5 cellular contexts compared by ENCODE assay signal in the genomic region with DNA sequence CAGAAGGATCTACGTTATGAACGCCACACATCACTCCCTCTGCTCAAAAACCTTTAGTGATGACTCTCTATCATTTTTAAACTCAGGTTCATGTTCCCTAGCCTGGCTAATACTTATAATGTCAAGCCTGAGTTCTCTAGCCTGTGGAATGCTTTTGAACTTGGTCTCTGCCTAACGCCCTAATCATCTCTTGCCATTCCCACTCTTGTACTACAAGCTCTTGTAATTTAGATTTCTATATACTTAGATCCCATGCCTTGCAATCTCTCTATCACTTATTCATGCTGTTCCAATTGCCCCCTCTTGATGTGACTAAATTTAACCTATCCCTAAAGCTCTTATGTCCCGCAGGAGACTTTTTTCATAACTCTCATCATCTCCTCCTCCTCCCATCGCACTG. TPM values are rescaled to one million over a fixed set of nuclear protein-coding genes. Genes with fewer than 3 reads are reported as not detected.
"Had no signal": no experiment of that assay in that cellular context is flagged by ENCODE, and none has a peak within 500 bp of the region (broad histone marks: within the 10 kb centered on the region; RNA-seq: fewer than 3 reads in every experiment).

No MANE protein-coding gene starts in this region.

- H3K27ac ChIP-seq: HL-60 had no signal

- H3K4me3 ChIP-seq: K562 had no signal

- ATAC-seq: HepG2, K562 had no signal

- DNase-seq: IMR-90 had no signal

RNA-seq across cellular contexts. Expression of a gene that starts 40.3 kb away (rescaled TPM):
- total RNA-seq: HepG2 had no signal
- polyA plus RNA-seq: IgD-negative memory B cell had no signal
